ENCODE assay signal across 9 cellular contexts in the genomic region with DNA sequence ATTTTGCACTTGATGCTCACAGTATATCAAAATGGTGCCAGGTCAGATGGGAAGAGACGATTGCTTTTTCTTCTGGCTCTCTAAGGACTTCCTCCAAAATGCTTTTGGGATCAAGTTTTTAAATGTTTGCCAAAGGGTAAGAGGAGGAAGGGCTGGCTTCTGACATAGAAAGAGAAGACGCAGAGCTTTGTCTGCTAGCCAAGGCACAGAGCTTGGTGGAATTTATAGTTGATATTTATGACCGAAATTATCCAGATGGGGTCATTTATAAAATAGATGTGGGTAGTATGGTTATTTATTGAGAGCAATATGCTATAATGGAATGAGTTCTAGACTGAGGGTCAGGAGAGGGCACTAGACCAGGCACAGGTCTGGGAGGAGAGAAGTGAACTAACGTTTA.
"Had no signal": no experiment of that assay in that cellular context is flagged by ENCODE, and none has a peak within 500 bp of the region (broad histone marks: within the 10 kb centered on the region; RNA-seq: fewer than 3 reads in every experiment).

No MANE protein-coding gene starts in this region.

- FAIRE-seq: TTC549 had no signal

- ATAC-seq: activated CD4-positive, alpha-beta T cell treated with anti-CD3 and anti-CD28 coated beads for 36 hours; activated CD4-positive, CD25-positive, alpha-beta regulatory T cell treated with anti-CD3 and anti-CD28 coated beads, Interleukin-2, amount 50 U/mL, for 24 hours; activated CD8-positive, alpha-beta memory T cell treated with anti-CD3 and anti-CD28 coated beads, Interleukin-2, amount 10 ng/mL, durations not matched to agents 7 days and 5 days; activated CD8-positive, alpha-beta T cell treated with anti-CD3 and anti-CD28 coated beads for 36 hours; activated CD8-positive, alpha-beta T cell treated with anti-CD3 and anti-CD28 coated beads, Interleukin-2, amount 10 ng/mL, durations not matched to agents 7 days and 5 days; T-cell; T-helper 17 cell; WTC11 had no signal
